Comparison of ENCODE assay signal across 21 cellular contexts in the genomic region with DNA sequence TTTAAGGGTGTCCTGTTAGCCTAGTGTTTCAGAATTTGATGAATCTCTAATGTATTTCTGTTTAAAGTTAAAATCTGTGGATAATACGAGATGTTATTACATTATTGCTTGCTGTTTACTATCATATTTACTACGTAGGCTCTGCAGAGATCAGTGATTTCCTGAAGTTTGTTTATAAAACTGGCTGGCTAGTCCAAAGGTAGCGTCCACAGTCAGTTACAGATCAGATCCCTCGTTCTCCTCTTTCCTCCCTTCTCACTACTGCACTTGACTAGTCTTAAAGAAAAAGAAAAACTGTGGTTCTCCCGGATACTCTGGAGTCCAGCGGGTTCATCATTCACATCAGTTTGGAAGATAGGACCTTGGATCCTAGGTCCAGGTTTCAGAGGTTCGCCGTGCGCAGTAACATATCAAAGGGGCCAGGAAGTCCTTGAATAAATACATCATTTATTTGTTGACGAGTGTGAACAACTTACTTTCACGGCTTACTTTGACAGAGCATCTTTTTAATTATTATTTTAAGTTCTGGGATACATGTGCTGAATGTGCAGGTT.
"Had no signal": no experiment of that assay in that cellular context is flagged by ENCODE, and none has a peak within 500 bp of the region (broad histone marks: within the 10 kb centered on the region; RNA-seq: fewer than 3 reads in every experiment).

No MANE protein-coding gene starts in this region.

- H3K9me3 ChIP-seq: right atrium auricular region, sigmoid colon, spleen, thoracic aorta, tibial nerve, upper lobe of right lung, uterus had no signal

- H3K27ac Mint-ChIP-seq: memory B cell; naive B cell; nephron; neural progenitor cell; progenitor cell of endocrine pancreas; stimulated activated naive B cell treated with anti-CD40 and anti-IgM and Interleukin-4, amounts not matched to agents 10 μg/mL and 1 μg/mL and 100 μg/mL, for 72 hours had no signal

- H3K27me3 ChIP-seq: dorsolateral prefrontal cortex, neural progenitor cell, right atrium auricular region, sigmoid colon, spleen, tibial nerve, upper lobe of right lung, uterus had no signal

- H3K9ac ChIP-seq: neural progenitor cell, parathyroid adenoma had no signal

- H2AFZ ChIP-seq: neural progenitor cell, parathyroid adenoma had no signal

- H3K4me1 ChIP-seq: parathyroid adenoma, right atrium auricular region, tibial nerve, uterus had no signal

- H3K4me3 Mint-ChIP-seq: memory B cell; naive B cell; nephron; neural progenitor cell; stimulated activated naive B cell treated with anti-CD40 and anti-IgM and Interleukin-4, amounts not matched to agents 10 μg/mL and 1 μg/mL and 100 μg/mL, for 72 hours; stimulated activated naive CD8-positive, alpha-beta T cell treated with anti-CD3 and anti-CD28 coated beads, Interleukin-15, Interleukin-2, amounts not matched to agents 100 ng/mL and 50 ng/mL, for 24 hours had no signal

- H3K27ac ChIP-seq: dorsolateral prefrontal cortex, neural progenitor cell, parathyroid adenoma, right atrium auricular region, spleen, thoracic aorta, tibial nerve, upper lobe of right lung, uterus had no signal

- H3K4me1 Mint-ChIP-seq: nephron had no signal

- H3K4me2 ChIP-seq: neural progenitor cell had no signal

- H3K27me3 Mint-ChIP-seq: memory B cell; naive B cell; progenitor cell of endocrine pancreas; stimulated activated naive B cell treated with anti-CD40 and anti-IgM and Interleukin-4, amounts not matched to agents 10 μg/mL and 1 μg/mL and 100 μg/mL, for 72 hours; stimulated activated naive CD8-positive, alpha-beta T cell treated with anti-CD3 and anti-CD28 coated beads, Interleukin-15, Interleukin-2, amounts not matched to agents 100 ng/mL and 50 ng/mL, for 24 hours had no signal

- ATAC-seq: left cardiac atrium; left ventricle myocardium superior; stimulated activated naive B cell treated with anti-CD40 and anti-IgM and Interleukin-4, amounts not matched to agents 10 μg/mL and 1 μg/mL and 100 μg/mL, for 72 hours; upper lobe of right lung had no signal

- H3K9me3 Mint-ChIP-seq: memory B cell; naive B cell; nephron; neural progenitor cell; stimulated activated naive B cell treated with anti-CD40 and anti-IgM and Interleukin-4, amounts not matched to agents 10 μg/mL and 1 μg/mL and 100 μg/mL, for 72 hours; stimulated activated naive CD8-positive, alpha-beta T cell treated with anti-CD3 and anti-CD28 coated beads, Interleukin-15, Interleukin-2, amounts not matched to agents 100 ng/mL and 50 ng/mL, for 24 hours had no signal

- DNase-seq: dorsolateral prefrontal cortex; effector CD4-positive, alpha-beta T cell; left cardiac atrium; left ventricle myocardium superior; naive B cell; sigmoid colon; spleen; stimulated activated CD4-positive, alpha-beta T cell treated with anti-CD3 and anti-CD28 coated beads, Interleukin-4, amount 100 ng/mL, for 4 hours; stimulated activated naive B cell treated with anti-CD40 and anti-IgM and Interleukin-4, amounts not matched to agents 10 μg/mL and 1 μg/mL and 100 μg/mL, for 72 hours; upper lobe of right lung; uterus had no signal

- H3K4me3 ChIP-seq: dorsolateral prefrontal cortex, lung, neural progenitor cell, right atrium auricular region, sigmoid colon, spleen, thoracic aorta, tibial nerve, upper lobe of right lung, uterus had no signal

- H3K36me3 ChIP-seq: neural progenitor cell, right atrium auricular region, sigmoid colon, thoracic aorta, tibial nerve, upper lobe of right lung, uterus had no signal
